Comparison of ENCODE assay signal across 30 cellular contexts in the genomic region with DNA sequence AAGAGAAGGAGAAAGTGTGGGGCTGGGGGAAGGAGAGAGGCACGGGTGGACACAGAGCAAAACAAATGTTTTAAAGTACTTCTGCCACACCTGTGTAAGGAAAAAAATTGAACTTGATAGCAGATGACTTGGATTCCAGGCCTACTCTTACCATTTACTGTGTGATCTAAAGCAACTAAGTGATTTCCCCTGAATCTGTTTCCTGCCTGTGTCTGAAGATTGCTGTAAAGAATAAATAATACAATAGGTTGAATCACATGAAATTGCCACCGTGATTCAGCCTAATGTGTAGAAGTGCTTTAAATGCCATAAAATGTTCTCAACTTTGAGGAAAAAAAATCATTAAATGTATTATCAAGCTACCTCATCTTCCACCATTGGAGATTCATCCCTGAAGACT. TPM values are rescaled to one million over a fixed set of nuclear protein-coding genes. Genes with fewer than 3 reads are reported as not detected.
DNase-seq lines count a peak whose midpoint lies in the region; ATAC-seq and TF ChIP-seq lines count a peak whose summit lies in the region.
"Had no signal": no experiment of that assay in that cellular context is flagged by ENCODE, and none has a peak within 500 bp of the region (broad histone marks: within the 10 kb centered on the region; RNA-seq: fewer than 3 reads in every experiment).

No MANE protein-coding gene starts in this region.

- POLR2A ChIA-PET in OCI-LY7 (lab: Charles Lee) = interaction anchor here (1.0 kb wide), 1 partner anchor 10 kb away, joined by 3 read pairs; no protein-coding TSS in a partner anchor

- no TSS peak for BruUV-seq in OCI-LY7 (replicated peaks; lab: Mats Ljungman, UMichigan)

- H3K27ac Mint-ChIP-seq in activated CD4-positive, alpha-beta T cell treated with anti-CD3 and anti-CD28 coated beads, Interleukin-2, amount 10 ng/mL, durations not matched to agents 24 days and 14 days = no peak overlapping the region
- H3K27ac Mint-ChIP-seq: activated B cell treated with CpG ODN at 0.5 μM for 24 hours; activated CD8-positive, alpha-beta memory T cell treated with anti-CD3 and anti-CD28 coated beads, Interleukin-2, amount 10 ng/mL, durations not matched to agents 7 days and 5 days; activated naive CD8-positive, alpha-beta T cell treated with anti-CD3 and anti-CD28 coated beads, Interleukin-2, amount 50 U/mL, for 24 hours; activated T-cell treated with anti-CD3 and anti-CD28 coated beads, Interleukin-2, amount 50 U/mL, for 72 hours; endodermal cell; natural killer cell had no signal

- ATAC-seq in HG02759 (IDR thresholded peaks at IDR 0.05; ENCODE audit: unreplicated experiment) = peak; percentile 20
- ATAC-seq: activated CD8-positive, alpha-beta memory T cell treated with anti-CD3 and anti-CD28 coated beads, Interleukin-2, amount 10 ng/mL, durations not matched to agents 7 days and 5 days; activated naive CD8-positive, alpha-beta T cell treated with anti-CD3 and anti-CD28 coated beads, Interleukin-2, amount 50 U/mL, for 24 hours; activated T-cell treated with anti-CD3 and anti-CD28 coated beads, Interleukin-2, amount 50 U/mL, for 72 hours; foreskin keratinocyte; natural killer cell had no signal

- peaks cover 9% of the 10 kb centered on the region for H3K4me1 ChIP-seq in OCI-LY7 (ENCODE audit: insufficient read depth, low read length, poor library complexity, severe bottlenecking)

- H3K36me3 ChIP-seq in OCI-LY7 (ENCODE audit: insufficient read depth, low read length) = no peaks in the 10 kb centered on the region
- H3K36me3 ChIP-seq: esophagus squamous epithelium had no signal

- H3K4me3 Mint-ChIP-seq in activated CD4-positive, alpha-beta T cell treated with anti-CD3 and anti-CD28 coated beads, Interleukin-2, amount 10 ng/mL, durations not matched to agents 24 days and 14 days = no peak overlapping the region
- H3K4me3 Mint-ChIP-seq: activated B cell treated with CpG ODN at 0.5 μM for 24 hours; activated CD8-positive, alpha-beta memory T cell treated with anti-CD3 and anti-CD28 coated beads, Interleukin-2, amount 10 ng/mL, durations not matched to agents 7 days and 5 days; activated naive CD8-positive, alpha-beta T cell treated with anti-CD3 and anti-CD28 coated beads, Interleukin-2, amount 50 U/mL, for 24 hours; activated T-cell treated with anti-CD3 and anti-CD28 coated beads, Interleukin-2, amount 50 U/mL, for 72 hours; endodermal cell; natural killer cell had no signal

- H3K9me3 ChIP-seq in OCI-LY7 (ENCODE audit: low read length) = no peaks in the 10 kb centered on the region
- H3K9me3 ChIP-seq: esophagus squamous epithelium had no signal

- no peak overlapping the region for H3K27ac ChIP-seq in OCI-LY7 (ENCODE audit: low read depth, low read length, poor library complexity, severe bottlenecking)
- H3K27ac ChIP-seq: 22Rv1, esophagus squamous epithelium, foreskin keratinocyte, HL-60, SK-N-MC had no signal

- no peaks in the 10 kb centered on the region for H4K20me1 ChIP-seq in OCI-LY7 (ENCODE audit: insufficient read depth, low read length)

- no peaks in the 10 kb centered on the region for H3K79me2 ChIP-seq in OCI-LY7 (ENCODE audit: insufficient read depth, low read depth, low read length)

- no peaks in the 10 kb centered on the region for H3K36me3 Mint-ChIP-seq in activated CD4-positive, alpha-beta T cell treated with anti-CD3 and anti-CD28 coated beads, Interleukin-2, amount 10 ng/mL, durations not matched to agents 24 days and 14 days (ENCODE audit: low read depth)
- H3K36me3 Mint-ChIP-seq: activated CD8-positive, alpha-beta memory T cell treated with anti-CD3 and anti-CD28 coated beads, Interleukin-2, amount 10 ng/mL, durations not matched to agents 7 days and 5 days; natural killer cell had no signal

- intact Hi-C loops in activated CD4-positive, alpha-beta T cell treated with anti-CD3 and anti-CD28 coated beads, Interleukin-2, amount 10 ng/mL, durations not matched to agents 24 days and 14 days (cut with micrococcal nuclease) = no loop called here
- intact Hi-C loops in OCI-LY7 (cut with micrococcal nuclease; ENCODE audit: unreplicated experiment) = no loop called here

- H3K27me3 Mint-ChIP-seq in activated CD4-positive, alpha-beta T cell treated with anti-CD3 and anti-CD28 coated beads, Interleukin-2, amount 10 ng/mL, durations not matched to agents 24 days and 14 days = peaks cover 5% of the 10 kb centered on the region
- H3K27me3 Mint-ChIP-seq: activated B cell treated with CpG ODN at 0.5 μM for 24 hours; activated CD8-positive, alpha-beta memory T cell treated with anti-CD3 and anti-CD28 coated beads, Interleukin-2, amount 10 ng/mL, durations not matched to agents 7 days and 5 days had no signal

- H3K4me1 Mint-ChIP-seq in activated CD4-positive, alpha-beta T cell treated with anti-CD3 and anti-CD28 coated beads, Interleukin-2, amount 10 ng/mL, durations not matched to agents 24 days and 14 days = no peaks in the 10 kb centered on the region
- H3K4me1 Mint-ChIP-seq: activated CD8-positive, alpha-beta memory T cell treated with anti-CD3 and anti-CD28 coated beads, Interleukin-2, amount 10 ng/mL, durations not matched to agents 7 days and 5 days; activated naive CD8-positive, alpha-beta T cell treated with anti-CD3 and anti-CD28 coated beads, Interleukin-2, amount 50 U/mL, for 24 hours; natural killer cell had no signal

- CTCF ChIA-PET in OCI-LY7 (lab: Charles Lee; ENCODE audit: unreplicated experiment) = no interaction called here

- H2AFZ ChIP-seq in OCI-LY7 (ENCODE audit: low read length) = 0 out of 2 replicates have a peak overlapping the region, but pooled peaks have one; percentile 57

- H3K9me3 Mint-ChIP-seq in activated CD4-positive, alpha-beta T cell treated with anti-CD3 and anti-CD28 coated beads, Interleukin-2, amount 10 ng/mL, durations not matched to agents 24 days and 14 days = no peaks in the 10 kb centered on the region
- H3K9me3 Mint-ChIP-seq: activated B cell treated with CpG ODN at 0.5 μM for 24 hours; activated naive CD8-positive, alpha-beta T cell treated with anti-CD3 and anti-CD28 coated beads, Interleukin-2, amount 50 U/mL, for 24 hours; activated T-cell treated with anti-CD3 and anti-CD28 coated beads, Interleukin-2, amount 50 U/mL, for 72 hours; endodermal cell; natural killer cell had no signal

- no peak overlapping the region for H3K4me3 ChIP-seq in OCI-LY7 (ENCODE audit: low read depth, low read length, poor library complexity, severe bottlenecking)
- H3K4me3 ChIP-seq: esophagus squamous epithelium, lung, SK-N-MC had no signal

- H3K4me2 ChIP-seq in OCI-LY7 (ENCODE audit: low read length) = no peak overlapping the region

- H3K9me2 ChIP-seq in OCI-LY7 (ENCODE audit: insufficient read depth, low read length) = no peaks in the 10 kb centered on the region

- TF ChIP-seq CTCF in OCI-LY7 (conservative IDR thresholded peaks at IDR 0.05; ENCODE audit: low read length) = no peak

- DNase-seq in activated CD4-positive, alpha-beta T cell treated with anti-CD3 and anti-CD28 coated beads, Interleukin-2, amount 10 ng/mL, durations not matched to agents 24 days and 14 days = peak; percentile 31
- DNase-seq in activated CD4-positive, alpha-beta T cell treated with anti-CD3 and anti-CD28 coated beads, Interleukin-2, amount 50 U/mL, for 48 hours = no peak
- DNase-seq in OCI-LY7 (ENCODE audit: low spot score) (no peak), pulmonary artery endothelial cell (ENCODE audit: low read depth, low spot score) (peak; percentile 54), NCI-H1694 treated with DMSO at 0.1 percent for 48 hours (lab: John Stamatoyannopoulos, UW) (no peak)
- DNase-seq in effector CD4-positive, alpha-beta T cell = no peak
- no peak for DNase-seq in stimulated activated CD4-positive, alpha-beta T cell treated with anti-CD3 and anti-CD28 coated beads, Interleukin-2, amount 100 ng/mL, for 48 hours
- DNase-seq: activated B cell treated with CpG ODN at 0.5 μM for 24 hours; activated CD4-positive, alpha-beta T cell treated with anti-CD3 and anti-CD28 coated beads, Interleukin-2, amount 50 U/mL, for 1 hour; activated CD8-positive, alpha-beta memory T cell treated with anti-CD3 and anti-CD28 coated beads, Interleukin-2, amount 10 ng/mL, durations not matched to agents 7 days and 5 days; activated naive CD8-positive, alpha-beta T cell treated with anti-CD3 and anti-CD28 coated beads, Interleukin-2, amount 50 U/mL, for 24 hours; activated T-cell treated with anti-CD3 and anti-CD28 coated beads, Interleukin-2, amount 50 U/mL, for 72 hours; central memory CD4-positive, alpha-beta T cell; cortex of kidney; endodermal cell; esophagus squamous epithelium; foreskin keratinocyte; H7; KBM-7; kidney glomerular epithelial cell; natural killer cell; NCI-H1105 treated with DMSO at 0.1 percent for 48 hours; NCI-H2081 treated with DMSO at 0.1 percent for 48 hours; NCI-H446 treated with DMSO at 0.1 percent for 48 hours; stimulated activated naive CD4-positive, alpha-beta T cell treated with Interleukin-2 at 50 U/mL for 16 hours had no signal

RNA-seq across cellular contexts. Expression of a gene that starts 27.6 kb away (rescaled TPM):
- total RNA-seq in activated CD4-positive, alpha-beta T cell treated with anti-CD3 and anti-CD28 coated beads, Interleukin-2, amount 10 ng/mL, durations not matched to agents 24 days and 14 days = 8.4 TPM in 2 replicates
- total RNA-seq in OCI-LY7 (2014; rRNA removed; shearing (Covaris generic)) = 8.7 and 9.0 TPM in 2 replicates
- total RNA-seq in OCI-LY7 (2022) (12.5 and 14.0 TPM in 2 replicates), pulmonary artery endothelial cell (24.5 and 24.6 TPM in 2 replicates)

Comparison
In these comparisons a context has a peak if more than half of its experiments do, and no peak if none do; other contexts are left out.
1. DNase-seq: peak in activated CD4-positive, alpha-beta T cell treated with anti-CD3 and anti-CD28 coated beads, Interleukin-2, amount 10 ng/mL, durations not matched to agents 24 days and 14 days (single experiment) and pulmonary artery endothelial cell (single experiment); none in activated CD4-positive, alpha-beta T cell treated with anti-CD3 and anti-CD28 coated beads, Interleukin-2, amount 50 U/mL, for 48 hours (0 of 2), OCI-LY7 (single experiment), NCI-H1694 treated with DMSO at 0.1 percent for 48 hours (single experiment), effector CD4-positive, alpha-beta T cell (single experiment) and stimulated activated CD4-positive, alpha-beta T cell treated with anti-CD3 and anti-CD28 coated beads, Interleukin-2, amount 100 ng/mL, for 48 hours (0 of 2).